In the genomic region with DNA sequence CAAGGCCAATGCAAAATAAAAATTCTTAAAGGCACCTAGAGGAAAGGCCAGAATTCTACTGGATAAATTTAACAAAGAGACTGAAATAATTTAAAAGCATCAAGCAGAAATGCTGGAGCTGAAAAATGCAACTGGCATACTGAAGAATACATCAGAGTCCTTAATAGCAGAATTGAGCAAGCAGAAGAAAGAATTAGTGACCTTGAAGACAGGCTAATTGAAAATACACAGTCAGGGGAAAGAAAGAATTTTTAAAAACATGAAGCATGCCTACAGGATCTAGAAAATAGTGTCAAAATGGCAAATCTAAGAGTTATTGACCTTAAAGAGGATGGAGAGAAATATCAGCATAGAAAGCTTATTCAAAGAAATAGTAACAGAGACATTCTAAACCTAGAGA, we compare ENCODE assay signal across 30 cellular contexts.
"Had no signal": no experiment of that assay in that cellular context is flagged by ENCODE, and none has a peak within 500 bp of the region (broad histone marks: within the 10 kb centered on the region; RNA-seq: fewer than 3 reads in every experiment).

No MANE protein-coding gene starts in this region.

- H3K27me3 ChIP-seq: neutrophil, spleen, suprapubic skin, testis, tibial artery, transverse colon, upper lobe of right lung, uterus had no signal

- H3K4me2 ChIP-seq: smooth muscle cell had no signal

- H3K4me1 Mint-ChIP-seq: naive thymus-derived CD8-positive, alpha-beta T cell; nephron progenitor cell; neural crest cell; stimulated activated memory B cell treated with anti-CD40 and anti-IgM and Interleukin-4, amounts not matched to agents 10 μg/mL and 1 μg/mL and 100 μg/mL, for 72 hours; stimulated activated naive CD8-positive, alpha-beta T cell treated with anti-CD3 and anti-CD28 coated beads, Interleukin-15, amount 100 ng/mL, for 72 hours had no signal

- H3K27ac ChIP-seq: neutrophil, pancreas, prostate gland, skin epidermis, spleen, suprapubic skin, testis, tibial artery, transverse colon, upper lobe of right lung, uterus had no signal

- H3K9me3 ChIP-seq: neutrophil, pancreas, prostate gland, suprapubic skin, testis, transverse colon, upper lobe of right lung, uterus had no signal

- DNase-seq: naive thymus-derived CD8-positive, alpha-beta T cell; nephron progenitor cell; nucleus accumbens; pancreas; right cardiac atrium; spleen; stimulated activated CD4-positive, alpha-beta T cell treated with anti-CD3 and anti-CD28 coated beads, Interleukin-12 subunit alpha, Interleukin-12 subunit beta, amount 100 ng/mL, for 4 hours; stimulated activated CD4-positive, alpha-beta T cell treated with anti-CD3 and anti-CD28 coated beads, Interleukin-1b, Interleukin-23, amount 100 ng/mL, for 48 hours; stimulated activated CD4-positive, alpha-beta T cell treated with anti-CD3 and anti-CD28 coated beads, Interleukin-4, amount 100 ng/mL, for 1 hour; stimulated activated CD4-positive, alpha-beta T cell treated with anti-CD3 and anti-CD28 coated beads, Interleukin-4, amount 100 ng/mL, for 4 hours; stimulated activated CD8-positive, alpha-beta memory T cell treated with anti-CD3 and anti-CD28 coated beads, Interleukin-4, amount 100 ng/mL, for 48 hours; stimulated activated naive CD4-positive, alpha-beta T cell; stimulated activated naive CD8-positive, alpha-beta T cell treated with anti-CD3 and anti-CD28 coated beads, Interleukin-15, amount 100 ng/mL, for 72 hours; stimulated activated naive CD8-positive, alpha-beta T cell treated with anti-CD3 and anti-CD28 coated beads, Interleukin-15, Interleukin-2, amounts not matched to agents 100 U/mL and 50 U/mL, for 24 hours; substantia nigra; testis; tibial artery; transverse colon; upper lobe of right lung; uterus had no signal

- H3K27me3 Mint-ChIP-seq: naive thymus-derived CD8-positive, alpha-beta T cell; natural killer cell treated with Interleukin-12 subunit alpha and Interleukin-12 subunit beta and Interleukin-15 and Interleukin-18, amount 100 ng/mL, for 72 hours; stimulated activated memory B cell treated with anti-CD40 and anti-IgM and Interleukin-4, amounts not matched to agents 10 μg/mL and 1 μg/mL and 100 μg/mL, for 72 hours; stimulated activated naive CD8-positive, alpha-beta T cell treated with anti-CD3 and anti-CD28 coated beads, Interleukin-15, amount 100 ng/mL, for 72 hours; type B pancreatic cell had no signal

- H3K4me3 Mint-ChIP-seq: naive thymus-derived CD8-positive, alpha-beta T cell; natural killer cell treated with Interleukin-12 subunit alpha and Interleukin-12 subunit beta and Interleukin-15 and Interleukin-18, amount 100 ng/mL, for 72 hours; nephron progenitor cell; neural crest cell; stimulated activated memory B cell treated with anti-CD40 and anti-IgM and Interleukin-4, amounts not matched to agents 10 μg/mL and 1 μg/mL and 100 μg/mL, for 72 hours; stimulated activated naive CD8-positive, alpha-beta T cell treated with anti-CD3 and anti-CD28 coated beads, Interleukin-15, amount 100 ng/mL, for 72 hours; type B pancreatic cell had no signal

- H3K27ac Mint-ChIP-seq: naive thymus-derived CD8-positive, alpha-beta T cell; natural killer cell treated with Interleukin-12 subunit alpha and Interleukin-12 subunit beta and Interleukin-15 and Interleukin-18, amount 100 ng/mL, for 72 hours; nephron progenitor cell; stimulated activated memory B cell treated with anti-CD40 and anti-IgM and Interleukin-4, amounts not matched to agents 10 μg/mL and 1 μg/mL and 100 μg/mL, for 72 hours; stimulated activated naive CD8-positive, alpha-beta T cell treated with anti-CD3 and anti-CD28 coated beads, Interleukin-15, amount 100 ng/mL, for 72 hours; type B pancreatic cell had no signal

- H3K4me3 ChIP-seq: pancreas, prostate gland, skin epidermis, smooth muscle cell, spleen, suprapubic skin, testis, tibial artery, transverse colon, upper lobe of right lung, uterus had no signal

- H3K9me3 Mint-ChIP-seq: stimulated activated naive CD8-positive, alpha-beta T cell treated with anti-CD3 and anti-CD28 coated beads, Interleukin-15, amount 100 ng/mL, for 72 hours had no signal

- H3K36me3 ChIP-seq: neutrophil, pancreas, prostate gland, spleen, suprapubic skin, tibial artery, transverse colon, upper lobe of right lung, uterus had no signal

- H3K4me1 ChIP-seq: pancreas, prostate gland, spleen, suprapubic skin, testis, tibial artery, transverse colon, upper lobe of right lung, uterus had no signal

- ATAC-seq: naive thymus-derived CD8-positive, alpha-beta T cell; natural killer cell treated with Interleukin-12 subunit alpha and Interleukin-12 subunit beta and Interleukin-15 and Interleukin-18, amount 100 ng/mL, for 72 hours; pancreas; right cardiac atrium; sciatic nerve; stimulated activated memory B cell treated with anti-CD40 and anti-IgM and Interleukin-4, amounts not matched to agents 10 μg/mL and 1 μg/mL and 100 μg/mL, for 72 hours; stimulated activated naive CD8-positive, alpha-beta T cell treated with anti-CD3 and anti-CD28 coated beads, Interleukin-15, amount 100 ng/mL, for 72 hours; stimulated activated naive CD8-positive, alpha-beta T cell treated with anti-CD3 and anti-CD28 coated beads, Interleukin-15, Interleukin-2, amounts not matched to agents 100 U/mL and 50 U/mL, for 24 hours; upper lobe of right lung had no signal

- H3K36me3 Mint-ChIP-seq: natural killer cell treated with Interleukin-12 subunit alpha and Interleukin-12 subunit beta and Interleukin-15 and Interleukin-18, amount 100 ng/mL, for 72 hours; stimulated activated memory B cell treated with anti-CD40 and anti-IgM and Interleukin-4, amounts not matched to agents 10 μg/mL and 1 μg/mL and 100 μg/mL, for 72 hours; type B pancreatic cell had no signal
